18 cellular contexts compared by ENCODE assay signal in the genomic region with DNA sequence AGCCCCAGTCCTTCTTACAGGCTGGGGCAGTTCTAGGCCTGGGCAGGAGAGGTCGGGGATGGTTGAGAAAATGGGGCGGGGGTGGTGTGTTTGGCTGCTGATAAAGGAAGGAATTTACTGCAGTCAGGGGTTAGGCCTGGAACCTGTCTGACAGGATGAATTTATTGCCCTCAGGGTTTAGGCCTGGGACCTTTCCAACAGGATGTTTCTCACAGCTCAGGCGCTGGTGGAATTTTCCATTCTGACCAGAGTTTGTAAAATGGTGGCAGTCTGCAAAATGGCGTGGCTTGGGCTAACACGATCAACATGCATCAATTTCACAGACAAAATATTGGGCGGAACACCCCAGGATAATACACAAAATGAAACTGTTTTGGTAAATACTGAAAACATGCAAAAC.
DNase-seq lines count a peak whose midpoint lies in the region; ATAC-seq and TF ChIP-seq lines count a peak whose summit lies in the region.
"Had no signal": no experiment of that assay in that cellular context is flagged by ENCODE, and none has a peak within 500 bp of the region (broad histone marks: within the 10 kb centered on the region; RNA-seq: fewer than 3 reads in every experiment).

No MANE protein-coding gene starts in this region.

- no CpG with 5 or more reads among the region's 6 CpGs for WGBS in trophoblast cell (ENCODE audit: extremely low coverage, insufficient coverage, insufficient read length)

- H2BK12ac ChIP-seq in trophoblast cell (ENCODE audit: low read length), result peak overlapping the region; percentile 84

- TF ChIP-seq CTCF in PC-9 (conservative IDR thresholded peaks at IDR 0.05), result no peak
- no peak for TF ChIP-seq CTCF in activated CD8-positive, alpha-beta T cell treated with anti-CD3 and anti-CD28 coated beads for 36 hours (IDR thresholded peaks at IDR 0.05)

- H3K9me2 ChIP-seq in PC-9 (ENCODE audit: insufficient read depth), result no peaks in the 10 kb centered on the region

- H2BK120ac ChIP-seq in trophoblast cell (ENCODE audit: insufficient read depth, low read length, poor library complexity), result peak overlapping the region; percentile 98

- H4K8ac ChIP-seq in trophoblast cell (ENCODE audit: low read depth, low read length), result peak overlapping the region; percentile 87

- peak overlapping the region; percentile 86 for H3K14ac ChIP-seq in trophoblast cell (ENCODE audit: low read length)

- H3K36me3 Mint-ChIP-seq in activated CD8-positive, alpha-beta T cell treated with anti-CD3 and anti-CD28 coated beads for 36 hours (ENCODE audit: low read depth), result peaks cover 14% of the 10 kb centered on the region

- peak overlapping the region; percentile 96 for H4K91ac ChIP-seq in trophoblast cell (ENCODE audit: low read depth, low read length)

- H4K20me1 ChIP-seq in PC-9 (ENCODE audit: insufficient read depth), result no peaks in the 10 kb centered on the region

- H3K9me3 ChIP-seq in PC-9 (ENCODE audit: insufficient read depth, low read depth), result no peaks in the 10 kb centered on the region; the same call in 1 of the 2 replicates
- no peaks in the 10 kb centered on the region for H3K9me3 ChIP-seq in trophoblast cell (ENCODE audit: insufficient read depth, low read depth, low read length)

- H3K4me1 Mint-ChIP-seq in activated CD8-positive, alpha-beta T cell treated with anti-CD3 and anti-CD28 coated beads for 36 hours (ENCODE audit: low read depth), result no peaks in the 10 kb centered on the region
- H3K4me1 Mint-ChIP-seq: CD4-positive, CD25-positive, alpha-beta regulatory T cell had no signal

- H2BK5ac ChIP-seq in trophoblast cell (ENCODE audit: low read depth, low read length, poor library complexity), result peak overlapping the region; percentile 99

- peaks cover 26% of the 10 kb centered on the region for H3K79me1 ChIP-seq in trophoblast cell (ENCODE audit: low read length)

- no peaks in the 10 kb centered on the region; the same call in 1 of the 2 replicates for H3K79me2 ChIP-seq in PC-9 (ENCODE audit: low read depth)
- peaks cover 2% of the 10 kb centered on the region for H3K79me2 ChIP-seq in trophoblast cell (ENCODE audit: control insufficient read depth, insufficient read depth, low read length, poor library complexity)

- POLR2A ChIA-PET in PC-9 (lab: Charles Lee; ENCODE audit: unreplicated experiment), result no interaction called here
- POLR2A ChIA-PET in activated CD8-positive, alpha-beta T cell treated with anti-CD3 and anti-CD28 coated beads for 36 hours (lab: Charles Lee), result no interaction called here

- H3K36me3 ChIP-seq in PC-9 (ENCODE audit: low read depth), result no peaks in the 10 kb centered on the region
- H3K36me3 ChIP-seq in trophoblast cell (ENCODE audit: control insufficient read depth in 1 of 2, insufficient read depth in 2 of 2, low read length in 2 of 2), result peaks cover 0 to 3% of the 10 kb centered on the region in 2 experiments

- H2AFZ ChIP-seq in PC-9 (no peak overlapping the region; the same call in 1 of the 2 replicates), trophoblast cell (ENCODE audit: insufficient read depth, low read length, poor library complexity) (peak overlapping the region; percentile 49)

- H4K12ac ChIP-seq in trophoblast cell (ENCODE audit: low read depth, low read length), result peak overlapping the region; percentile 64

- H3K27ac Mint-ChIP-seq in activated CD8-positive, alpha-beta T cell treated with anti-CD3 and anti-CD28 coated beads for 36 hours, result no peak overlapping the region
- H3K27ac Mint-ChIP-seq: CD4-positive, CD25-positive, alpha-beta regulatory T cell; progenitor cell of endocrine pancreas had no signal

- no peak overlapping the region for H3K23ac ChIP-seq in trophoblast cell (ENCODE audit: low read length)

- H3K4me3 Mint-ChIP-seq in activated CD8-positive, alpha-beta T cell treated with anti-CD3 and anti-CD28 coated beads for 36 hours, result no peak overlapping the region
- H3K4me3 Mint-ChIP-seq: activated T-cell treated with anti-CD3 and anti-CD28 coated beads, Interleukin-2, amount 50 U/mL, for 4 hours; CD4-positive, CD25-positive, alpha-beta regulatory T cell had no signal

- peak overlapping the region; percentile 95 for H3K18ac ChIP-seq in trophoblast cell (ENCODE audit: low read length)

- no peaks in the 10 kb centered on the region for H3K27me3 ChIP-seq in PC-9 (ENCODE audit: insufficient read depth, low read depth)
- H3K27me3 ChIP-seq in trophoblast cell (ENCODE audit: insufficient read depth, low read length), result no peaks in the 10 kb centered on the region

- CTCF ChIA-PET in PC-9 (lab: Charles Lee), result no interaction called here
- CTCF ChIA-PET in activated CD8-positive, alpha-beta T cell treated with anti-CD3 and anti-CD28 coated beads for 36 hours (lab: Charles Lee), result no interaction called here

- peaks cover 4% of the 10 kb centered on the region for H3K9me3 Mint-ChIP-seq in activated CD8-positive, alpha-beta T cell treated with anti-CD3 and anti-CD28 coated beads for 36 hours
- H3K9me3 Mint-ChIP-seq: activated T-cell treated with anti-CD3 and anti-CD28 coated beads, Interleukin-2, amount 50 U/mL, for 4 hours had no signal

- TSS peak; percentile 83 for BruUV-seq in PC-9 (replicated peaks; lab: Mats Ljungman, UMichigan)

- no peak overlapping the region for H3K9ac ChIP-seq in trophoblast cell (ENCODE audit: low read length)

- peak overlapping the region; percentile 35 for H2AK5ac ChIP-seq in trophoblast cell (ENCODE audit: low read length)

- H3K4me1 ChIP-seq in PC-9 (replicated peaks; ENCODE audit: insufficient read depth) (peaks cover 32% of the 10 kb centered on the region), trophoblast cell (ENCODE audit: control insufficient read depth in 1 of 2, insufficient read depth in 2 of 2, low read length in 2 of 2) (peaks cover 3 to 23% of the 10 kb centered on the region in 2 experiments)

- peaks cover 11% of the 10 kb centered on the region; the same call in 1 of the 2 replicates for H3F3A ChIP-seq in PC-9 (ENCODE audit: insufficient read depth, low read depth)

- peak; percentile 83 for ATAC-seq in esophagus mucosa
- no peak for ATAC-seq in activated CD8-positive, alpha-beta T cell treated with anti-CD3 and anti-CD28 coated beads for 36 hours
- ATAC-seq in GM19328 (IDR thresholded peaks at IDR 0.05; ENCODE audit: unreplicated experiment), result no peak
- ATAC-seq: activated T-cell treated with anti-CD3 and anti-CD28 coated beads, Interleukin-2, amount 50 U/mL, for 4 hours had no signal

- peak overlapping the region; percentile 85 for H3K4ac ChIP-seq in trophoblast cell (ENCODE audit: low read depth, low read length)

- intact Hi-C loops in PC-9 (cut with micrococcal nuclease; ENCODE audit: unreplicated experiment), result loop anchor here (1.0 to 5.0 kb wide), 4 partner anchors 67 to 128 kb away; partner anchors contain the start of gene SPIN4
- intact Hi-C loops in activated CD8-positive, alpha-beta T cell treated with anti-CD3 and anti-CD28 coated beads for 36 hours (cut with micrococcal nuclease), result no loop called here

- peak overlapping the region; percentile 90 for H3K4me2 ChIP-seq in PC-9
- peak overlapping the region; percentile 44 for H3K4me2 ChIP-seq in trophoblast cell (ENCODE audit: low read length)

- H3K27ac ChIP-seq in PC-9 (peak overlapping the region; percentile 99), trophoblast cell (ENCODE audit: low read depth, low read length) (peak overlapping the region; percentile 97)
- H3K27ac ChIP-seq: HL-60 had no signal

- DNase-seq in GM04503 (ENCODE audit: low read depth), result peak; percentile 0
- DNase-seq in PC-9, result peak; percentile 80 to 86
- DNase-seq in trophoblast cell, result peak; percentile 90 to 96
- no peak for DNase-seq in activated CD8-positive, alpha-beta T cell treated with anti-CD3 and anti-CD28 coated beads for 36 hours
- no peak for DNase-seq in NCI-H1694 (lab: John Stamatoyannopoulos, UW)
- no peak for DNase-seq in NK-92 (lab: John Stamatoyannopoulos, UW; ENCODE audit: unreplicated experiment)
- DNase-seq: activated T-cell treated with anti-CD3 and anti-CD28 coated beads, Interleukin-2, amount 50 U/mL, for 4 hours; CD4-positive, CD25-positive, alpha-beta regulatory T cell; effector memory CD4-positive, alpha-beta T cell; NCI-H1092 treated with DMSO at 0.1 percent for 48 hours; NCI-H510A treated with DMSO at 0.1 percent for 48 hours; Right ventricle myocardium superior; stimulated activated CD4-positive, alpha-beta T cell treated with anti-CD3 and anti-CD28 coated beads, Interleukin-2, amount 100 ng/mL, for 48 hours; stimulated activated naive CD4-positive, alpha-beta T cell had no signal

- no peaks in the 10 kb centered on the region for H3K27me3 Mint-ChIP-seq in activated CD8-positive, alpha-beta T cell treated with anti-CD3 and anti-CD28 coated beads for 36 hours
- H3K27me3 Mint-ChIP-seq: CD4-positive, CD25-positive, alpha-beta regulatory T cell; progenitor cell of endocrine pancreas had no signal

- peak overlapping the region; percentile 45; the same call in 1 of the 2 replicates for H3K4me3 ChIP-seq in PC-9
- no peak overlapping the region for H3K4me3 ChIP-seq in trophoblast cell (ENCODE audit: low read depth, low read length)

Comparison
In these comparisons a context has a peak if more than half of its experiments do, and no peak if none do; other contexts are left out.
1. DNase-seq: peak in GM04503 (single experiment), PC-9 (2 of 2) and trophoblast cell (2 of 2); none in activated CD8-positive, alpha-beta T cell treated with anti-CD3 and anti-CD28 coated beads for 36 hours (single experiment), NCI-H1694 (single experiment) and NK-92 (single experiment).